ENCODE assay signal across 9 cellular contexts in the genomic region with DNA sequence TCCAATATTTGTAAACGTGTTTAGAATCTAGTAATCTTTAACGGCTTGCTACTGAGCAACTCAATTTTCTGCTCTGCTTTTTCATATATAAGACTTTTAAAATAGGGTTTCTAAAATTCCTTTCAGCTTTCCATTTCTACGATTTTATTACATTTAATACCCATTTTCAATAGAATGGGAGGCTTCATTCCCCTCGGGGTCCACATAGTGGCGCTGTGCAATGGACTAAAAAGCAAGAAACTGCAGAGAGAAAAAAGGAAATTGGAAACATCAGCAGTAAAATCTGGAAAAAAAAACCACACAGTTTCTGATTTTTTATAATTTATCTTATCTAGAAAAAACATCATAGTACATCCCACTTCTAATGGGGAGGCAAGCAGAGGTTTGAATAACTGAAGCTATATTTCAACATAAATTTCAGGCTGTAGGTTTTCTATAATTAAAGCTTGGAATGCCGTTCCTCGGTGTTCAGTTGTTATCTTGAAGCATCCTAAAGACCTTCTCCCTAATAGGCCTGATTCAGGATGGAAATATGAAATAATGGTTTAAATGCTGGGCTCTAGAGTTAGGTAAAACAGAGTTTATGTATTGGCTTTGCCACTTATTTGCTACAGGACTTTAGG. TPM values are rescaled to one million over a fixed set of nuclear protein-coding genes. Genes with fewer than 3 reads are reported as not detected.
DNase-seq lines count a peak whose midpoint lies in the region; ATAC-seq and TF ChIP-seq lines count a peak whose summit lies in the region.
"Had no signal": no experiment of that assay in that cellular context is flagged by ENCODE, and none has a peak within 500 bp of the region (broad histone marks: within the 10 kb centered on the region; RNA-seq: fewer than 3 reads in every experiment).

No MANE protein-coding gene starts in this region.

- TF ChIP-seq CTCF in fibroblast of mammary gland (conservative IDR thresholded peaks at IDR 0.05; ENCODE audit: control insufficient read depth, insufficient read depth, low read depth, low read length) (peak; percentile 95), progenitor cell of endocrine pancreas (IDR thresholded peaks at IDR 0.05; ENCODE audit: unreplicated experiment) (peak; percentile 91)

- H3K9me3 Mint-ChIP-seq in activated CD4-positive, alpha-beta T cell treated with anti-CD3 and anti-CD28 coated beads, Interleukin-2, amount 10 ng/mL, durations not matched to agents 24 days and 14 days = no peaks in the 10 kb centered on the region
- no peaks in the 10 kb centered on the region for H3K9me3 Mint-ChIP-seq in progenitor cell of endocrine pancreas (ENCODE audit: low read depth)

- no peak overlapping the region for H3K27ac Mint-ChIP-seq in activated CD4-positive, alpha-beta T cell treated with anti-CD3 and anti-CD28 coated beads, Interleukin-2, amount 10 ng/mL, durations not matched to agents 24 days and 14 days
- no peak overlapping the region for H3K27ac Mint-ChIP-seq in progenitor cell of endocrine pancreas

- no peak for ATAC-seq in HG02970 (IDR thresholded peaks at IDR 0.05; ENCODE audit: low FRiP score, unreplicated experiment)

- no peaks in the 10 kb centered on the region for H3K36me3 Mint-ChIP-seq in activated CD4-positive, alpha-beta T cell treated with anti-CD3 and anti-CD28 coated beads, Interleukin-2, amount 10 ng/mL, durations not matched to agents 24 days and 14 days (ENCODE audit: low read depth)
- no peaks in the 10 kb centered on the region for H3K36me3 Mint-ChIP-seq in progenitor cell of endocrine pancreas (ENCODE audit: insufficient read depth)

- no peak overlapping the region for H3K4me3 ChIP-seq in fibroblast of mammary gland (ENCODE audit: control insufficient read depth, low read depth, low read length)
- H3K4me3 ChIP-seq: skin epidermis had no signal

- H3K4me3 Mint-ChIP-seq in activated CD4-positive, alpha-beta T cell treated with anti-CD3 and anti-CD28 coated beads, Interleukin-2, amount 10 ng/mL, durations not matched to agents 24 days and 14 days = no peak overlapping the region
- H3K4me3 Mint-ChIP-seq in progenitor cell of endocrine pancreas (ENCODE audit: low read depth) = no peak overlapping the region

- intact Hi-C loops in activated CD4-positive, alpha-beta T cell treated with anti-CD3 and anti-CD28 coated beads, Interleukin-2, amount 10 ng/mL, durations not matched to agents 24 days and 14 days (cut with micrococcal nuclease) = loop anchor here (1.0 kb wide), 1 partner anchor 159 kb away; no protein-coding TSS in a partner anchor

- DNase-seq in NCI-H2029 (lab: John Stamatoyannopoulos, UW) = peak; percentile 54
- DNase-seq in NCI-H2029 treated with DMSO at 0.1 percent for 48 hours (lab: John Stamatoyannopoulos, UW) = no peak
- peak; percentile 35 for DNase-seq in NCI-H2081 treated with DMSO at 0.1 percent for 48 hours (lab: John Stamatoyannopoulos, UW)
- peak; percentile 77 for DNase-seq in activated CD4-positive, alpha-beta T cell treated with anti-CD3 and anti-CD28 coated beads, Interleukin-2, amount 10 ng/mL, durations not matched to agents 24 days and 14 days
- peak; percentile 59 for DNase-seq in fibroblast of mammary gland (ENCODE audit: low read depth)
- DNase-seq in progenitor cell of endocrine pancreas (ENCODE audit: low spot score, unreplicated experiment) = no peak
- DNase-seq in pons (ENCODE audit: low spot score) = no peak

- H3K4me1 Mint-ChIP-seq in activated CD4-positive, alpha-beta T cell treated with anti-CD3 and anti-CD28 coated beads, Interleukin-2, amount 10 ng/mL, durations not matched to agents 24 days and 14 days = no peaks in the 10 kb centered on the region
- H3K4me1 Mint-ChIP-seq in progenitor cell of endocrine pancreas (ENCODE audit: low read depth) = no peaks in the 10 kb centered on the region

- peaks cover 46% of the 10 kb centered on the region for H3K27me3 Mint-ChIP-seq in activated CD4-positive, alpha-beta T cell treated with anti-CD3 and anti-CD28 coated beads, Interleukin-2, amount 10 ng/mL, durations not matched to agents 24 days and 14 days
- H3K27me3 Mint-ChIP-seq in progenitor cell of endocrine pancreas = peaks cover 26% of the 10 kb centered on the region

RNA-seq across cellular contexts. Expression of a gene that starts 18.7 kb away (rescaled TPM):
- total RNA-seq in activated CD4-positive, alpha-beta T cell treated with anti-CD3 and anti-CD28 coated beads, Interleukin-2, amount 10 ng/mL, durations not matched to agents 24 days and 14 days = 0.95 and 1.1 TPM in 2 replicates
- total RNA-seq in progenitor cell of endocrine pancreas = 3.5 and 5.3 TPM in 2 replicates

RNA-seq across cellular contexts. Expression of a gene that starts 25.5 kb away (rescaled TPM):
- total RNA-seq in activated CD4-positive, alpha-beta T cell treated with anti-CD3 and anti-CD28 coated beads, Interleukin-2, amount 10 ng/mL, durations not matched to agents 24 days and 14 days = 3.8 and 4.2 TPM in 2 replicates
- not detected in 2 replicates for total RNA-seq in progenitor cell of endocrine pancreas

Comparison
In these comparisons a context has a peak if more than half of its experiments do, and no peak if none do; other contexts are left out.
1. DNase-seq: peak in NCI-H2029 (single experiment), NCI-H2081 treated with DMSO at 0.1 percent for 48 hours (single experiment), activated CD4-positive, alpha-beta T cell treated with anti-CD3 and anti-CD28 coated beads, Interleukin-2, amount 10 ng/mL, durations not matched to agents 24 days and 14 days (single experiment) and fibroblast of mammary gland (single experiment); none in NCI-H2029 treated with DMSO at 0.1 percent for 48 hours (single experiment), progenitor cell of endocrine pancreas (single experiment) and pons (single experiment).